In genomic region chr16:29674188-29674587, GRCh38 we compare ENCODE assay signal across 10 cellular contexts. TPM values are rescaled to one million over a fixed set of nuclear protein-coding genes. Genes with fewer than 3 reads are reported as not detected.
A peak's percentile ranks its signal among the peaks of the same experiment; 100 is the strongest.
DNase-seq lines count a peak whose midpoint lies in the region; ATAC-seq, FAIRE-seq and TF ChIP-seq lines count a peak whose summit lies in the region.
"Had no signal": no experiment of that assay in that cellular context is flagged by ENCODE, and none has a peak within 500 bp of the region (broad histone marks: within the 10 kb centered on the region; RNA-seq: fewer than 3 reads in every experiment).

No MANE protein-coding gene starts in this region.

- H2AFZ ChIP-seq in keratinocyte (ENCODE audit: control insufficient read depth, low read length), result peak overlapping the region; percentile 40
- H2AFZ ChIP-seq: parathyroid adenoma had no signal

- H3K27ac Mint-ChIP-seq in activated CD4-positive, alpha-beta T cell treated with anti-CD3 and anti-CD28 coated beads, Interleukin-2, amount 10 ng/mL, durations not matched to agents 7 days and 5 days, result peak overlapping the region; percentile 37
- H3K27ac Mint-ChIP-seq in activated naive CD8-positive, alpha-beta T cell treated with anti-CD3 and anti-CD28 coated beads, Interleukin-2, amount 10 ng/mL, durations not matched to agents 7 days and 5 days, result peak overlapping the region; percentile 49

- H3K9me3 ChIP-seq in keratinocyte (ENCODE audit: control insufficient read depth, low read depth, low read length), result no peaks in the 10 kb centered on the region
- H3K9me3 ChIP-seq: thoracic aorta had no signal

- no peak for FAIRE-seq in keratinocyte (lab: Jason Lieb, UNC)

- H3K36me3 ChIP-seq in keratinocyte (ENCODE audit: control insufficient read depth in 2 of 2, extremely low read depth in 1 of 2, insufficient read depth in 2 of 2, low read length in 2 of 2), result no peaks in the 10 kb centered on the region
- H3K36me3 ChIP-seq: thoracic aorta had no signal

- no peak overlapping the region for H3K4me3 Mint-ChIP-seq in activated CD4-positive, alpha-beta T cell treated with anti-CD3 and anti-CD28 coated beads, Interleukin-2, amount 10 ng/mL, durations not matched to agents 7 days and 5 days
- H3K4me3 Mint-ChIP-seq in activated naive CD8-positive, alpha-beta T cell treated with anti-CD3 and anti-CD28 coated beads, Interleukin-2, amount 10 ng/mL, durations not matched to agents 7 days and 5 days, result no peak overlapping the region

- CTCF ChIA-PET in activated CD4-positive, alpha-beta T cell treated with anti-CD3 and anti-CD28 coated beads, Interleukin-2, amount 10 ng/mL, durations not matched to agents 7 days and 5 days (lab: Charles Lee), result interaction anchor here (0.6 to 1.5 kb wide), 6 partner anchors 9 to 358 kb away, joined by 3 to 7 read pairs (median 4); partner anchors contain the start of gene KIF22

- no peaks in the 10 kb centered on the region for H3K79me2 ChIP-seq in keratinocyte (ENCODE audit: control insufficient read depth, insufficient read depth, low read length)
- H3K79me2 ChIP-seq: parathyroid adenoma had no signal

- no peaks in the 10 kb centered on the region for H3K9me3 Mint-ChIP-seq in activated CD4-positive, alpha-beta T cell treated with anti-CD3 and anti-CD28 coated beads, Interleukin-2, amount 10 ng/mL, durations not matched to agents 7 days and 5 days
- no peaks in the 10 kb centered on the region for H3K9me3 Mint-ChIP-seq in activated naive CD8-positive, alpha-beta T cell treated with anti-CD3 and anti-CD28 coated beads, Interleukin-2, amount 10 ng/mL, durations not matched to agents 7 days and 5 days

- no peak overlapping the region for H3K9ac ChIP-seq in keratinocyte (ENCODE audit: control insufficient read depth, extremely low read depth, insufficient read depth, low read length)
- H3K9ac ChIP-seq: parathyroid adenoma had no signal

- no peak for DNase-seq in activated CD4-positive, alpha-beta T cell treated with anti-CD3 and anti-CD28 coated beads, Interleukin-2, amount 10 ng/mL, durations not matched to agents 7 days and 5 days
- no peak for DNase-seq in activated CD4-positive, alpha-beta T cell treated with anti-CD3 and anti-CD28 coated beads, Interleukin-2, amount 50 U/mL, for 1 hour
- DNase-seq in activated naive CD8-positive, alpha-beta T cell treated with anti-CD3 and anti-CD28 coated beads, Interleukin-2, amount 10 ng/mL, durations not matched to agents 7 days and 5 days, result no peak
- DNase-seq in keratinocyte (ENCODE audit: low read depth, low spot score) (no peak), superior temporal gyrus (ENCODE audit: extremely low spot score) (peak; percentile 86), islet precursor cell (no peak)

- no peaks in the 10 kb centered on the region for H3K9me1 ChIP-seq in keratinocyte (ENCODE audit: control insufficient read depth, extremely low read depth, insufficient read depth, low read length)

- no peaks in the 10 kb centered on the region for H3K27me3 ChIP-seq in keratinocyte (ENCODE audit: control insufficient read depth, extremely low read depth, insufficient read depth, low read length)

- ATAC-seq in activated naive CD8-positive, alpha-beta T cell treated with anti-CD3 and anti-CD28 coated beads, Interleukin-2, amount 10 ng/mL, durations not matched to agents 7 days and 5 days (ENCODE audit: low read depth), result no peak
- ATAC-seq in GM21529 (IDR thresholded peaks at IDR 0.05; ENCODE audit: unreplicated experiment), result no peak
- ATAC-seq in HG02642 (IDR thresholded peaks at IDR 0.05; ENCODE audit: poor library complexity, unreplicated experiment), result no peak

- H3K36me3 Mint-ChIP-seq in activated CD4-positive, alpha-beta T cell treated with anti-CD3 and anti-CD28 coated beads, Interleukin-2, amount 10 ng/mL, durations not matched to agents 7 days and 5 days (ENCODE audit: low read depth), result peaks cover 19% of the 10 kb centered on the region
- H3K36me3 Mint-ChIP-seq in activated naive CD8-positive, alpha-beta T cell treated with anti-CD3 and anti-CD28 coated beads, Interleukin-2, amount 10 ng/mL, durations not matched to agents 7 days and 5 days, result peaks cover 21% of the 10 kb centered on the region

- TF ChIP-seq CTCF in keratinocyte (optimal IDR thresholded peaks at IDR 0.05 in 1 of 3, IDR thresholded peaks at IDR 0.05 in 1 of 3, conservative IDR thresholded peaks at IDR 0.05 in 1 of 3; ENCODE audit: extremely low read depth in 1 of 3, insufficient read depth in 2 of 3, low read length in 3 of 3), result no peak

- no peak overlapping the region for H3K4me3 ChIP-seq in keratinocyte (ENCODE audit: control insufficient read depth in 2 of 3, extremely low read depth in 1 of 3, insufficient read depth in 2 of 3, low read depth in 1 of 3, low read length in 3 of 3)
- H3K4me3 ChIP-seq: thoracic aorta had no signal

- no peaks in the 10 kb centered on the region for H4K20me1 ChIP-seq in keratinocyte (ENCODE audit: control insufficient read depth, extremely low read depth, insufficient read depth, low read length)

- no peaks in the 10 kb centered on the region for H3K4me1 ChIP-seq in keratinocyte (ENCODE audit: control insufficient read depth, extremely low read depth, insufficient read depth, low read length)
- H3K4me1 ChIP-seq: parathyroid adenoma had no signal

- peaks cover 38% of the 10 kb centered on the region for H3K4me1 Mint-ChIP-seq in activated CD4-positive, alpha-beta T cell treated with anti-CD3 and anti-CD28 coated beads, Interleukin-2, amount 10 ng/mL, durations not matched to agents 7 days and 5 days
- peaks cover 27% of the 10 kb centered on the region for H3K4me1 Mint-ChIP-seq in activated naive CD8-positive, alpha-beta T cell treated with anti-CD3 and anti-CD28 coated beads, Interleukin-2, amount 10 ng/mL, durations not matched to agents 7 days and 5 days

- H3K4me2 ChIP-seq in keratinocyte (ENCODE audit: control insufficient read depth, extremely low read depth, insufficient read depth, low read depth, low read length), result no peak overlapping the region

- no peak overlapping the region for H3K27ac ChIP-seq in keratinocyte (ENCODE audit: control insufficient read depth, insufficient read depth, low read length)
- H3K27ac ChIP-seq: parathyroid adenoma, thoracic aorta had no signal

- H3K27me3 Mint-ChIP-seq in activated CD4-positive, alpha-beta T cell treated with anti-CD3 and anti-CD28 coated beads, Interleukin-2, amount 10 ng/mL, durations not matched to agents 7 days and 5 days, result no peaks in the 10 kb centered on the region
- no peaks in the 10 kb centered on the region for H3K27me3 Mint-ChIP-seq in activated naive CD8-positive, alpha-beta T cell treated with anti-CD3 and anti-CD28 coated beads, Interleukin-2, amount 10 ng/mL, durations not matched to agents 7 days and 5 days

- dilution Hi-C loops in keratinocyte (cut with MboI; ENCODE audit: extremely low pct_ligation_motif_present, low sequenced_read_pairs), result no loop called here

- POLR2A ChIA-PET in activated CD4-positive, alpha-beta T cell treated with anti-CD3 and anti-CD28 coated beads, Interleukin-2, amount 10 ng/mL, durations not matched to agents 7 days and 5 days (lab: Charles Lee), result no interaction called here
- POLR2A ChIA-PET in activated naive CD8-positive, alpha-beta T cell treated with anti-CD3 and anti-CD28 coated beads, Interleukin-2, amount 10 ng/mL, durations not matched to agents 7 days and 5 days (lab: Charles Lee), result interaction anchor here (1.2 kb wide), 1 partner anchor 11 kb away, joined by 3 read pairs; the partner anchor contains the start of gene SPN

RNA-seq across cellular contexts. Expression of gene QPRT, which starts 4.8 kb away (rescaled TPM):
- 1 to 10 TPM; 3.9 to 4.8 TPM for total RNA-seq in activated CD4-positive, alpha-beta T cell treated with anti-CD3 and anti-CD28 coated beads, Interleukin-2, amount 10 ng/mL, durations not matched to agents 7 days and 5 days
- total RNA-seq in activated naive CD8-positive, alpha-beta T cell treated with anti-CD3 and anti-CD28 coated beads, Interleukin-2, amount 10 ng/mL, durations not matched to agents 7 days and 5 days, result 10 to 100 TPM in 1 of 2 experiments, 1 to 10 TPM in 1; 7.4 to 10.0 TPM
- 8.8 to 21.3 TPM (median 8.9 TPM) in 3 replicates for polyA plus RNA-seq in keratinocyte
- polyA plus RNA-seq in keratinocyte (2011; ENCODE audit: low read depth), result 0.30 TPM
- 7.4 and 8.6 TPM in 2 replicates for polyA plus RNA-seq in keratinocyte (2011; cell fraction: cytosol; rRNA removed)
- polyA plus RNA-seq in keratinocyte (2011; cell fraction: nucleus; rRNA removed), result 11.3 and 13.1 TPM in 2 replicates
- polyA plus RNA-seq in keratinocyte (2012; ENCODE audit: low replicate concordance), result 2.7 and 13.8 TPM in 2 replicates
- 7.8 to 23.3 TPM (median 8.2 TPM) in 3 replicates for polyA minus RNA-seq in keratinocyte
- polyA minus RNA-seq in keratinocyte (2011; cell fraction: cytosol; rRNA and poly(A)+ RNA removed), result 29.7 TPM
- 4.3 TPM in 2 replicates for polyA minus RNA-seq in keratinocyte (2011; cell fraction: nucleus; rRNA and poly(A)+ RNA removed)

RNA-seq across cellular contexts. Expression of gene SPN, which starts 11.1 kb away (rescaled TPM):
- total RNA-seq in activated CD4-positive, alpha-beta T cell treated with anti-CD3 and anti-CD28 coated beads, Interleukin-2, amount 10 ng/mL, durations not matched to agents 7 days and 5 days, result 100 to 1,000 TPM; 351 to 357 TPM
- 100 to 1,000 TPM; 255 to 263 TPM for total RNA-seq in activated naive CD8-positive, alpha-beta T cell treated with anti-CD3 and anti-CD28 coated beads, Interleukin-2, amount 10 ng/mL, durations not matched to agents 7 days and 5 days
- polyA plus RNA-seq in keratinocyte, result 0.01 to 0.07 TPM in 2 of 3 replicates, not detected in the other
- polyA plus RNA-seq in keratinocyte (2011; ENCODE audit: low read depth), result not detected
- polyA plus RNA-seq in keratinocyte (2011; cell fraction: cytosol; rRNA removed), result not detected in 2 replicates
- not detected in 2 replicates for polyA plus RNA-seq in keratinocyte (2011; cell fraction: nucleus; rRNA removed)
- polyA plus RNA-seq in keratinocyte (2012; ENCODE audit: low replicate concordance), result not detected in 2 replicates
- polyA minus RNA-seq in keratinocyte, result 0.03 TPM in 1 of 3 replicates, not detected in the others
- polyA minus RNA-seq in keratinocyte (2011; cell fraction: cytosol; rRNA and poly(A)+ RNA removed), result not detected
- polyA minus RNA-seq in keratinocyte (2011; cell fraction: nucleus; rRNA and poly(A)+ RNA removed), result not detected in 2 replicates
